1 cellular context compared by ENCODE assay signal in genomic region chr10:88850712-88851111, GRCh38.
TF ChIP-seq lines count a peak whose summit lies in the region.

No MANE protein-coding gene starts in this region.

TF ChIP-seq in GM23338, 12 proteins besides CTCF, POLR2A, EP300 and RAD21 (continued from another document):
- no peak for TF ChIP-seq ZNF462 (CRISPR knock-in tag; IDR thresholded peaks at IDR 0.05)
